Comparison of ENCODE assay signal across 20 cellular contexts in the genomic region with DNA sequence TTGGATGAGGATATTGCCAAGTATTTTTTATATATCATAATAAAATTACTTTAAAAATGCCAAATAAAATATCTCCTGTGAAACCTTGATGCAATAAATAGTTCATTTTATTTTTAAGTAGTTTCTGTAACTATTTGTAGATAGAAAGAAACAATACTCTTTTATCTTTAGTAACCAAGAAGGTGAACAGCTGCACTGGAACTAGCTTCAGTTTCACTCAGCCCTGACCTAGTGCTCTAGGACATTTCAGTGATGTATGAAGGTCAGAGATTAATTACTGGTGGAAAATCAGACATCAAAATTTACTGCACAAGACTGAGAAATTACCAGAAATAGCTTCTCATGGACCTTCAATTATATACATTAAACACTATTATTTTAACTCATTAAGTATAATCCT.
DNase-seq lines count a peak whose midpoint lies in the region; ATAC-seq and TF ChIP-seq lines count a peak whose summit lies in the region.
"Had no signal": no experiment of that assay in that cellular context is flagged by ENCODE, and none has a peak within 500 bp of the region (broad histone marks: within the 10 kb centered on the region; RNA-seq: fewer than 3 reads in every experiment).

No MANE protein-coding gene starts in this region.

- TF ChIP-seq POLR2A in sigmoid colon (IDR thresholded peaks at IDR 0.05): no peak

- in situ Hi-C loops in GM13977 (cut with MboI; ENCODE audit: low pct_unique_long_range_greater_than_20kb, low sequenced_read_pairs, unreplicated experiment) (no loop called here), KBM-7 (cut with MboI; ENCODE audit: low pct_unique_long_range_greater_than_20kb, low sequenced_read_pairs) (no loop called here)

- CTCF ChIA-PET in CD8-positive, alpha-beta memory T cell (lab: Charles Lee): no interaction called here

- H3K9me3 ChIP-seq in sigmoid colon: no peaks in the 10 kb centered on the region
- H3K9me3 ChIP-seq in CD8-positive, alpha-beta memory T cell (ENCODE audit: low read length): no peaks in the 10 kb centered on the region
- H3K9me3 ChIP-seq: breast epithelium had no signal

- H3K4me3 Mint-ChIP-seq in CD8-positive, alpha-beta memory T cell: no peak overlapping the region
- H3K4me3 Mint-ChIP-seq: activated naive CD8-positive, alpha-beta T cell treated with anti-CD3 and anti-CD28 coated beads, Interleukin-2, amount 50 U/mL, for 24 hours; T-helper 2 cell treated with Interferon-gamma antibody and Interleukin-4, amounts not matched to agents 5 μg/mL and 100 μg/mL, for 36 hours had no signal

- no peaks in the 10 kb centered on the region for H3K27me3 ChIP-seq in sigmoid colon
- H3K27me3 ChIP-seq in CD8-positive, alpha-beta memory T cell (ENCODE audit: insufficient read depth, low read length, poor library complexity, severe bottlenecking): no peaks in the 10 kb centered on the region
- H3K27me3 ChIP-seq: breast epithelium, dorsolateral prefrontal cortex had no signal

- ATAC-seq in GM19372 (IDR thresholded peaks at IDR 0.05; ENCODE audit: low read depth, unreplicated experiment) (peak; percentile 81), HG02588 (IDR thresholded peaks at IDR 0.05; ENCODE audit: unreplicated experiment) (peak; percentile 76), HG03280 (IDR thresholded peaks at IDR 0.05; ENCODE audit: unreplicated experiment) (peak; percentile 87), HG02678 (IDR thresholded peaks at IDR 0.05; ENCODE audit: unreplicated experiment) (no peak)
- ATAC-seq: activated naive CD8-positive, alpha-beta T cell treated with anti-CD3 and anti-CD28 coated beads, Interleukin-2, amount 50 U/mL, for 24 hours; K562; Panc1 had no signal

- no peak for TF ChIP-seq EP300 in sigmoid colon (IDR thresholded peaks at IDR 0.05)

- POLR2A ChIA-PET in CD8-positive, alpha-beta memory T cell (lab: Charles Lee): no interaction called here

- peaks cover 6 to 17% (median 9%) of the 10 kb centered on the region in 5 donors for H3K9me3 Mint-ChIP-seq in CD8-positive, alpha-beta memory T cell

- H3K36me3 Mint-ChIP-seq in CD8-positive, alpha-beta memory T cell: no peaks in the 10 kb centered on the region

- peak; percentile 19 for DNase-seq in GM13977 (ENCODE audit: low spot score)
- no peak for DNase-seq in sigmoid colon
- no peak for DNase-seq in CD8-positive, alpha-beta memory T cell
- DNase-seq in KBM-7: no peak
- DNase-seq: activated CD8-positive, alpha-beta memory T cell treated with anti-CD3 and anti-CD28 coated beads for 24 hours; activated naive CD8-positive, alpha-beta T cell treated with anti-CD3 and anti-CD28 coated beads, Interleukin-2, amount 50 U/mL, for 24 hours; C1 segment of cervical spinal cord; dorsolateral prefrontal cortex; erythroblast; NCI-H1105 treated with DMSO at 0.1 percent for 48 hours; NCI-H82; stimulated activated CD4-positive, alpha-beta T cell treated with anti-CD3 and anti-CD28 coated beads, Interleukin-2, amount 100 ng/mL, for 24 hours had no signal

- H3K27ac Mint-ChIP-seq in CD8-positive, alpha-beta memory T cell: no peak overlapping the region
- H3K27ac Mint-ChIP-seq: activated naive CD8-positive, alpha-beta T cell treated with anti-CD3 and anti-CD28 coated beads, Interleukin-2, amount 50 U/mL, for 24 hours; T-helper 2 cell treated with Interferon-gamma antibody and Interleukin-4, amounts not matched to agents 5 μg/mL and 100 μg/mL, for 36 hours had no signal

- no peaks in the 10 kb centered on the region for H3K4me1 ChIP-seq in sigmoid colon
- no peaks in the 10 kb centered on the region for H3K4me1 ChIP-seq in CD8-positive, alpha-beta memory T cell (ENCODE audit: insufficient read depth, low read length)
- H3K4me1 ChIP-seq: breast epithelium had no signal

- TF ChIP-seq CTCF in GM13977 (IDR thresholded peaks at IDR 0.05; ENCODE audit: extremely low read depth, insufficient read depth, missing control alignments) (no peak), sigmoid colon (IDR thresholded peaks at IDR 0.05) (no peak)

- intact Hi-C loops in sigmoid colon (cut with DNase I): no loop called here

- no peak overlapping the region for H3K4me3 ChIP-seq in sigmoid colon
- no peak overlapping the region for H3K4me3 ChIP-seq in CD8-positive, alpha-beta memory T cell (ENCODE audit: low read length)
- H3K4me3 ChIP-seq: breast epithelium, dorsolateral prefrontal cortex, K562 had no signal

- H3K4me1 Mint-ChIP-seq in CD8-positive, alpha-beta memory T cell: no peaks in the 10 kb centered on the region
- H3K4me1 Mint-ChIP-seq: activated naive CD8-positive, alpha-beta T cell treated with anti-CD3 and anti-CD28 coated beads, Interleukin-2, amount 50 U/mL, for 24 hours had no signal

- no peaks in the 10 kb centered on the region for H3K36me3 ChIP-seq in sigmoid colon
- no peaks in the 10 kb centered on the region for H3K36me3 ChIP-seq in CD8-positive, alpha-beta memory T cell (ENCODE audit: insufficient read depth, low read length)
- H3K36me3 ChIP-seq: breast epithelium had no signal

- H3K27ac ChIP-seq in sigmoid colon: no peak overlapping the region
- no peak overlapping the region for H3K27ac ChIP-seq in CD8-positive, alpha-beta memory T cell (ENCODE audit: low read depth, low read length)
- H3K27ac ChIP-seq: breast epithelium, dorsolateral prefrontal cortex had no signal

- H3K27me3 Mint-ChIP-seq in CD8-positive, alpha-beta memory T cell: no peaks in the 10 kb centered on the region
- H3K27me3 Mint-ChIP-seq: activated naive CD8-positive, alpha-beta T cell treated with anti-CD3 and anti-CD28 coated beads, Interleukin-2, amount 50 U/mL, for 24 hours had no signal
